ENCODE assay signal across 8 cellular contexts in the genomic region with DNA sequence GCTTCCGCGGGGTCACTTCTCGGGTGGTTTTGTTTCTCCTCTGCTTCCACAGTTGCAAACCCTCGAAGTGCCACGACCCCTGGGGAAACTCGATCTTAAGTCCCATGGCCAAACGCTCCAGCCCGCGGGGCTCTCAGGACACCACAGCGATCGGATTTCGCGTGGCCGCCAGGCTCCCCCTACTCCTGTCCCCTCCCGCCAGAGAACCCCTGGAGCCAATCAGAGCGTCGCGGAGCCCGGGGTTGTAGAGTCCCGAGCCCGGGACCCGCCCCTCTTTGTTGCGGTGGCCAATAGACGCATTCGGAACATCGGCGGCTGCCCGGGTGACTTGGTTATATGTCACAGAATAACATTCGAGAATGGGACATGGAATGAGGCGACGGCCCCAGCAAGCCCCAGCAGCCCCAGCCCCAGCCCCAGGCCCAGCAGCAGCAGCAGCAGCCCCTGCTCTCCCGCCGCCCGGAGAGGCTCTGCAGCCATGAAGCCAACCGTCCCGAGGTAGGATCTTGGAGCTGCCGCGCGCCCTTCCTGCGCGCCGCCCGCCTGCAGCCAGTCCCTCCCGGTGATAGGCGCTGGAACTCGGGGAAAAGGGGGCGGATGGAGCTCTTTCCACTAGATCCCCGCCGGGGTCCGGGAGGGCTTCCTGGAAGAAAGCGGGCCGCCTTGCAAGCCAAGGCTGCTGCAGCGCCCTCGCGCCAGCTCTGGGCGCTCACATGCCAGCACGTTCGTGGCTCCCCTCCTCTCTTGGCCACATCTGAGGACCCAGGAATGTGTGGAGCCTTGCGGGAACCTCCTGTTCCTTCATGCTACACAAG. TPM values are rescaled to one million over a fixed set of nuclear protein-coding genes. Genes with fewer than 3 reads are reported as not detected.
A peak's percentile ranks its signal among the peaks of the same experiment; 100 is the strongest.
DNase-seq lines count a peak whose midpoint lies in the region; ATAC-seq, FAIRE-seq and TF ChIP-seq lines count a peak whose summit lies in the region.

A gene (plus strand): TSS at position 299 of the 815 bp plus-strand sequence. CDS start 1,002 bp downstream, outside the sequence.

- H3K27ac Mint-ChIP-seq in activated B cell treated with CpG ODN at 0.5 μM for 24 hours = no peak within 1 kb of the TSS

- peaks cover 2% of the 10 kb centered on the region for H3K9me3 Mint-ChIP-seq in activated B cell treated with CpG ODN at 0.5 μM for 24 hours

- TF ChIP-seq CTCF in activated B cell treated with CpG ODN at 0.5 μM for 24 hours (IDR thresholded peaks at IDR 0.05) (no peak), choroid plexus epithelial cell (conservative IDR thresholded peaks at IDR 0.05; ENCODE audit: low read depth, low read length) (no peak)

- ATAC-seq in HG02943 (IDR thresholded peaks at IDR 0.05; ENCODE audit: low read depth, unreplicated experiment) = peak; percentile 96
- peak; percentile 99 for ATAC-seq in activated B cell treated with CpG ODN at 0.5 μM for 24 hours (ENCODE audit: low read depth)

- H3K4me3 ChIP-seq in choroid plexus epithelial cell (ENCODE audit: low read depth, low read length) = peak within 1 kb of the TSS; percentile 60

- H3K27me3 Mint-ChIP-seq in activated B cell treated with CpG ODN at 0.5 μM for 24 hours = peaks cover 21% of the 10 kb centered on the region

- peaks cover 27% of the 10 kb centered on the region for H3K4me1 Mint-ChIP-seq in activated B cell treated with CpG ODN at 0.5 μM for 24 hours

- peak; percentile 95 for DNase-seq in 8988T
- DNase-seq in GM18507 (ENCODE audit: extremely low spot score, insufficient read length, low read depth) = peak; percentile 86
- peak; percentile 92 to 94 for DNase-seq in NCI-H2081 (lab: John Stamatoyannopoulos, UW)
- DNase-seq in activated B cell treated with CpG ODN at 0.5 μM for 24 hours = peak; percentile 53
- DNase-seq in choroid plexus epithelial cell (ENCODE audit: low read depth) = peak; percentile 70
- DNase-seq in left kidney (ENCODE audit: low read depth, low spot score) = peak; percentile 99
- DNase-seq in stimulated activated CD4-positive, alpha-beta T cell treated with anti-CD3 and anti-CD28 coated beads, Interleukin-1b, Interleukin-23, amount 100 ng/mL, for 48 hours = peak; percentile 72

- FAIRE-seq in GM18507 (lab: Jason Lieb, UNC) = peak; percentile 93

- POLR2A ChIA-PET in activated B cell treated with CpG ODN at 0.5 μM for 24 hours (lab: Charles Lee) = interaction anchor here (1.2 to 1.6 kb wide), 3 partner anchors 93 to 536 kb away, joined by 3 to 6 read pairs (median 5); a partner anchor contains a TSS

- H3K36me3 Mint-ChIP-seq in activated B cell treated with CpG ODN at 0.5 μM for 24 hours (ENCODE audit: low read depth) = no peaks in the 10 kb centered on the region

- H3K4me3 Mint-ChIP-seq in activated B cell treated with CpG ODN at 0.5 μM for 24 hours = peak within 1 kb of the TSS; percentile 88

- intact Hi-C loops in activated B cell treated with CpG ODN at 0.5 μM for 24 hours (cut with micrococcal nuclease) = loop anchor here (2.0 to 5.0 kb wide), 2 partner anchors 47 to 64 kb away; a partner anchor contains a TSS

- CTCF ChIA-PET in activated B cell treated with CpG ODN at 0.5 μM for 24 hours (lab: Charles Lee) = interaction anchor here (0.7 kb wide), 1 partner anchor 44 kb away, joined by 3 read pairs; no protein-coding TSS in a partner anchor

RNA-seq across cellular contexts. Expression of the gene that starts here (rescaled TPM):
- 0.07 and 0.17 TPM in 2 replicates for total RNA-seq in activated B cell treated with CpG ODN at 0.5 μM for 24 hours

Comparison
In these comparisons a context has a peak if more than half of its experiments do, and no peak if none do; other contexts are left out.
1. Peak in every context shown above with its lines: DNase-seq, ATAC-seq and H3K4me3 ChIP-seq.
2. Peak in DNase-seq and ATAC-seq in activated B cell treated with CpG ODN at 0.5 μM for 24 hours; RNA of the gene not detected or under 1 TPM.